In the genomic region with DNA sequence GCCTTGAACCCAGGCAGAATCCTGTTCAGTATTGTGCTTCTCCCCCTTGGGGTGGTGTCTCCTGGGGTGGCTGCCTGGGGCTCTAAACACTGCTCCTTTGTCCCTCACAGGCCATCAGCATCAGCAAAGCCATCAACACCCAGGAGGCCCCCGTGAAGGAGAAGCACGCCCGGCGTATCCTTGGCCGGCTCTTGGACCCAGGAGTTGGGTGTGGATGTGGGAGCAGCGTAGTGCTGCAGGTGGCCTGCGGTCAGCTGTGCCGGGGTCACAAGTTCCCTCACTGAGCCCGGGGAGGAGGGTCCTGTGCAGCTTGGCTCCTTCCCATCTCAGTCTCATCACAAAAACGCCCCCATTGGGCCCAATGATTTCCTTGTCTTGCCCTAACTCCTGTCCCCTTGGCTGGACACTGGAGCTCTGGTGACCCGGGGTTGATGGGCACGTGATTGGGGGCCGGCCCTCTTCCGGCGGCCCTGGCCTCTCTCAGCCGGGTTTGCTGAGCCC, we compare ENCODE assay signal across 20 cellular contexts.
"Had no signal": no experiment of that assay in that cellular context is flagged by ENCODE, and none has a peak within 500 bp of the region (broad histone marks: within the 10 kb centered on the region; RNA-seq: fewer than 3 reads in every experiment).

No MANE protein-coding gene starts in this region.

- DNase-seq: activated CD4-positive, alpha-beta T cell treated with anti-CD3 and anti-CD28 coated beads for 36 hours; activated CD8-positive, alpha-beta memory T cell treated with anti-CD3 and anti-CD28 coated beads, Interleukin-2, amount 50 U/mL, for 4 hours; activated CD8-positive, alpha-beta T cell treated with anti-CD3 and anti-CD28 coated beads, Interleukin-2, amount 10 ng/mL, durations not matched to agents 7 days and 5 days; activated naive CD4-positive, alpha-beta T cell treated with Interleukin-2 at 50 U/mL for 16 hours; erythroblast; gastrocnemius medialis; islet precursor cell; left lung; natural killer cell; stimulated activated CD4-positive, alpha-beta T cell treated with anti-CD3 and anti-CD28 coated beads, Interleukin-15, amount 100 ng/mL, for 24 hours; stimulated activated CD4-positive, alpha-beta T cell treated with anti-CD3 and anti-CD28 coated beads, Interleukin-4, amount 100 ng/mL, for 24 hours; T-helper 17 cell; upper lobe of right lung; WERI-Rb-1 had no signal

- H3K36me3 Mint-ChIP-seq: natural killer cell had no signal

- H3K4me3 Mint-ChIP-seq: activated CD4-positive, alpha-beta T cell treated with anti-CD3 and anti-CD28 coated beads for 36 hours; activated CD8-positive, alpha-beta T cell treated with anti-CD3 and anti-CD28 coated beads, Interleukin-2, amount 10 ng/mL, durations not matched to agents 7 days and 5 days; memory B cell; natural killer cell; stimulated activated naive CD8-positive, alpha-beta T cell treated with anti-CD3 and anti-CD28 coated beads, Interleukin-15, Interleukin-2, amounts not matched to agents 100 ng/mL and 50 ng/mL, for 24 hours; T-helper 17 cell had no signal

- H3K27me3 Mint-ChIP-seq: activated CD4-positive, alpha-beta T cell treated with anti-CD3 and anti-CD28 coated beads for 36 hours; memory B cell; stimulated activated naive CD8-positive, alpha-beta T cell treated with anti-CD3 and anti-CD28 coated beads, Interleukin-15, Interleukin-2, amounts not matched to agents 100 ng/mL and 50 ng/mL, for 24 hours; T-helper 17 cell had no signal

- H3K9me3 Mint-ChIP-seq: memory B cell; natural killer cell; stimulated activated naive CD8-positive, alpha-beta T cell treated with anti-CD3 and anti-CD28 coated beads, Interleukin-15, Interleukin-2, amounts not matched to agents 100 ng/mL and 50 ng/mL, for 24 hours had no signal

- H3K27ac Mint-ChIP-seq: activated CD4-positive, alpha-beta T cell treated with anti-CD3 and anti-CD28 coated beads for 36 hours; natural killer cell; stimulated activated naive CD8-positive, alpha-beta T cell treated with anti-CD3 and anti-CD28 coated beads, Interleukin-15, Interleukin-2, amounts not matched to agents 100 ng/mL and 50 ng/mL, for 24 hours; T-helper 17 cell had no signal

- H3K4me1 Mint-ChIP-seq: activated CD4-positive, alpha-beta T cell treated with anti-CD3 and anti-CD28 coated beads for 36 hours; natural killer cell had no signal

- H3K36me3 ChIP-seq: gastrocnemius medialis, neutrophil, right atrium auricular region, upper lobe of right lung had no signal

- H3K9me3 ChIP-seq: gastrocnemius medialis, left lung, neutrophil, right atrium auricular region, thoracic aorta, upper lobe of right lung had no signal

- H3K27ac ChIP-seq: gastrocnemius medialis, left lung, neutrophil, upper lobe of right lung, WERI-Rb-1 had no signal

- H3K4me3 ChIP-seq: gastrocnemius medialis, left lung, right atrium auricular region, skin epidermis, thoracic aorta, upper lobe of right lung had no signal
